Comparison of ENCODE assay signal across 30 cellular contexts in genomic region chr2:113148606-113149552, GRCh38. TPM values are rescaled to one million over a fixed set of nuclear protein-coding genes. Genes with fewer than 3 reads are reported as not detected.
DNase-seq lines count a peak whose midpoint lies in the region; ATAC-seq, FAIRE-seq and TF ChIP-seq lines count a peak whose summit lies in the region.
"Had no signal": no experiment of that assay in that cellular context is flagged by ENCODE, and none has a peak within 500 bp of the region (broad histone marks: within the 10 kb centered on the region; RNA-seq: fewer than 3 reads in every experiment).

No MANE protein-coding gene starts in this region.

- no peak for FAIRE-seq in astrocyte (lab: Jason Lieb, UNC)

- H3K4ac ChIP-seq in mesendoderm (ENCODE audit: low read depth, low read length), result no peak overlapping the region

- H3K79me1 ChIP-seq in mesendoderm (ENCODE audit: low read length), result no peaks in the 10 kb centered on the region

- no peak overlapping the region for H3K4me3 Mint-ChIP-seq in stimulated activated naive CD8-positive, alpha-beta T cell treated with anti-CD3 and anti-CD28 coated beads, Interleukin-15, Interleukin-2, amounts not matched to agents 100 ng/mL and 50 ng/mL, for 24 hours
- no peak overlapping the region for H3K4me3 Mint-ChIP-seq in stimulated activated naive CD8-positive, alpha-beta T cell treated with anti-CD3 and anti-CD28 coated beads, Interleukin-15, amount 100 ng/mL, for 72 hours
- H3K4me3 Mint-ChIP-seq in astrocyte (ENCODE audit: unreplicated experiment) (no peak overlapping the region), memory B cell (no peak overlapping the region), T-helper 17 cell (no peak overlapping the region)
- H3K4me3 Mint-ChIP-seq: activated CD4-positive, alpha-beta T cell treated with anti-CD3 and anti-CD28 coated beads, Interleukin-2, amount 10 ng/mL, durations not matched to agents 7 days and 5 days; activated naive CD8-positive, alpha-beta T cell treated with anti-CD3 and anti-CD28 coated beads, Interleukin-2, amount 50 U/mL, for 24 hours; activated T-cell treated with anti-CD3 and anti-CD28 coated beads, Interleukin-2, amount 50 U/mL, for 24 hours had no signal

- H3K9me2 ChIP-seq in MM.1S (replicated peaks; ENCODE audit: insufficient read depth, low read length), result no peaks in the 10 kb centered on the region

- H4K5ac ChIP-seq in mesendoderm (ENCODE audit: low read length), result no peak overlapping the region

- H3K27me3 Mint-ChIP-seq in stimulated activated naive CD8-positive, alpha-beta T cell treated with anti-CD3 and anti-CD28 coated beads, Interleukin-15, Interleukin-2, amounts not matched to agents 100 ng/mL and 50 ng/mL, for 24 hours, result no peaks in the 10 kb centered on the region
- H3K27me3 Mint-ChIP-seq in stimulated activated naive CD8-positive, alpha-beta T cell treated with anti-CD3 and anti-CD28 coated beads, Interleukin-15, amount 100 ng/mL, for 72 hours, result no peaks in the 10 kb centered on the region
- peaks cover 2% of the 10 kb centered on the region for H3K27me3 Mint-ChIP-seq in astrocyte (ENCODE audit: low read depth, unreplicated experiment)
- H3K27me3 Mint-ChIP-seq in memory B cell, result no peaks in the 10 kb centered on the region
- H3K27me3 Mint-ChIP-seq in T-helper 17 cell, result no peaks in the 10 kb centered on the region
- H3K27me3 Mint-ChIP-seq: activated naive CD8-positive, alpha-beta T cell treated with anti-CD3 and anti-CD28 coated beads, Interleukin-2, amount 50 U/mL, for 24 hours; activated T-cell treated with anti-CD3 and anti-CD28 coated beads, Interleukin-2, amount 50 U/mL, for 24 hours; CD4-positive, alpha-beta memory T cell had no signal

- H4K8ac ChIP-seq in mesendoderm (ENCODE audit: low read depth, low read length), result no peak overlapping the region

- H2BK15ac ChIP-seq in mesendoderm (replicated peaks; ENCODE audit: low read depth), result no peak overlapping the region

- H2BK5ac ChIP-seq in mesendoderm (ENCODE audit: low read length), result no peak overlapping the region

- H4K20me1 ChIP-seq in astrocyte (ENCODE audit: insufficient read depth, low read length) (no peaks in the 10 kb centered on the region), MM.1S (ENCODE audit: insufficient read depth, low read length) (no peaks in the 10 kb centered on the region)

- no peak for DNase-seq in stimulated activated naive CD8-positive, alpha-beta T cell treated with anti-CD3 and anti-CD28 coated beads, Interleukin-15, amount 100 ng/mL, for 72 hours
- DNase-seq in astrocyte (ENCODE audit: low read depth) (no peak), memory B cell (ENCODE audit: low spot score in 2 of 2) (no peak), T-helper 17 cell (no peak), mesendoderm (no peak), MM.1S (no peak)
- DNase-seq in effector CD8-positive, alpha-beta T cell (lab: John Stamatoyannopoulos, UW), result no peak
- DNase-seq: activated CD4-positive, alpha-beta T cell treated with anti-CD3 and anti-CD28 coated beads, Interleukin-2, amount 10 ng/mL, durations not matched to agents 7 days and 5 days; activated naive CD8-positive, alpha-beta T cell treated with anti-CD3 and anti-CD28 coated beads, Interleukin-2, amount 50 U/mL, for 24 hours; activated T-cell treated with anti-CD3 and anti-CD28 coated beads, Interleukin-2, amount 50 U/mL, for 24 hours; CD4-positive, alpha-beta memory T cell; DMS 273 treated with DMSO at 0.1 percent for 48 hours; glutamatergic neuron; Karpas-422; MV-4-11; NCI-H146; NCI-H2107; NCI-H446; NCI-H82; OCI-M1; stimulated activated naive CD8-positive, alpha-beta T cell treated with anti-CD3 and anti-CD28 coated beads, Interleukin-15, Interleukin-2, amounts not matched to agents 100 U/mL and 50 U/mL, for 24 hours; T-helper 2 cell had no signal

- H3K27ac Mint-ChIP-seq in stimulated activated naive CD8-positive, alpha-beta T cell treated with anti-CD3 and anti-CD28 coated beads, Interleukin-15, Interleukin-2, amounts not matched to agents 100 ng/mL and 50 ng/mL, for 24 hours, result peak overlapping the region; percentile 38
- no peak overlapping the region for H3K27ac Mint-ChIP-seq in stimulated activated naive CD8-positive, alpha-beta T cell treated with anti-CD3 and anti-CD28 coated beads, Interleukin-15, amount 100 ng/mL, for 72 hours
- H3K27ac Mint-ChIP-seq in astrocyte (ENCODE audit: unreplicated experiment) (no peak overlapping the region), memory B cell (peak overlapping the region; percentile 73), T-helper 17 cell (no peak overlapping the region)
- H3K27ac Mint-ChIP-seq: activated CD4-positive, alpha-beta T cell treated with anti-CD3 and anti-CD28 coated beads, Interleukin-2, amount 10 ng/mL, durations not matched to agents 7 days and 5 days; activated naive CD8-positive, alpha-beta T cell treated with anti-CD3 and anti-CD28 coated beads, Interleukin-2, amount 50 U/mL, for 24 hours; activated T-cell treated with anti-CD3 and anti-CD28 coated beads, Interleukin-2, amount 50 U/mL, for 24 hours; CD4-positive, alpha-beta memory T cell had no signal

- no peaks in the 10 kb centered on the region for H3K27me3 ChIP-seq in astrocyte (ENCODE audit: insufficient read depth, low read length)
- H3K27me3 ChIP-seq in mesendoderm (ENCODE audit: insufficient read depth, low read length, poor library complexity), result no peaks in the 10 kb centered on the region
- no peaks in the 10 kb centered on the region for H3K27me3 ChIP-seq in MM.1S (replicated peaks; ENCODE audit: insufficient read depth, low read length)
- H3K27me3 ChIP-seq: neutrophil had no signal

- H3K56ac ChIP-seq in mesendoderm (ENCODE audit: low read length), result no peak overlapping the region

- H3K4me2 ChIP-seq in astrocyte (ENCODE audit: low read length) (peak overlapping the region; percentile 33), mesendoderm (ENCODE audit: low read length) (no peak overlapping the region), MM.1S (ENCODE audit: low read depth, low read length) (no peak overlapping the region)

- no peaks in the 10 kb centered on the region for H3K9me3 Mint-ChIP-seq in stimulated activated naive CD8-positive, alpha-beta T cell treated with anti-CD3 and anti-CD28 coated beads, Interleukin-15, Interleukin-2, amounts not matched to agents 100 ng/mL and 50 ng/mL, for 24 hours
- peaks cover 4 to 7% of the 10 kb centered on the region in 2 donors for H3K9me3 Mint-ChIP-seq in stimulated activated naive CD8-positive, alpha-beta T cell treated with anti-CD3 and anti-CD28 coated beads, Interleukin-15, amount 100 ng/mL, for 72 hours
- peaks cover 6% of the 10 kb centered on the region for H3K9me3 Mint-ChIP-seq in astrocyte (ENCODE audit: unreplicated experiment)
- H3K9me3 Mint-ChIP-seq in memory B cell, result peaks cover 5% of the 10 kb centered on the region
- H3K9me3 Mint-ChIP-seq: activated T-cell treated with anti-CD3 and anti-CD28 coated beads, Interleukin-2, amount 50 U/mL, for 24 hours had no signal

- H2AFZ ChIP-seq in astrocyte (ENCODE audit: low read depth, low read length), result no peak overlapping the region
- no peak overlapping the region for H2AFZ ChIP-seq in MM.1S (ENCODE audit: low read length)

- H2AK5ac ChIP-seq in mesendoderm (ENCODE audit: low read length), result no peak overlapping the region

- no peak overlapping the region for H3K4me3 ChIP-seq in astrocyte (ENCODE audit: insufficient read depth, low read depth, low read length)
- no peak overlapping the region for H3K4me3 ChIP-seq in mesendoderm (ENCODE audit: low read length)
- H3K4me3 ChIP-seq in MM.1S (ENCODE audit: low read length), result no peak overlapping the region
- H3K4me3 ChIP-seq: lung, prostate gland had no signal

- TF ChIP-seq CTCF in astrocyte (IDR thresholded peaks at IDR 0.05; ENCODE audit: insufficient read depth, low read depth, low read length), result no peak
- TF ChIP-seq CTCF in MM.1S (IDR thresholded peaks at IDR 0.05; ENCODE audit: low read length), result no peak

- H3K4me1 Mint-ChIP-seq in stimulated activated naive CD8-positive, alpha-beta T cell treated with anti-CD3 and anti-CD28 coated beads, Interleukin-15, Interleukin-2, amounts not matched to agents 100 ng/mL and 50 ng/mL, for 24 hours (ENCODE audit: low read depth), result no peaks in the 10 kb centered on the region
- H3K4me1 Mint-ChIP-seq in stimulated activated naive CD8-positive, alpha-beta T cell treated with anti-CD3 and anti-CD28 coated beads, Interleukin-15, amount 100 ng/mL, for 72 hours, result no peaks in the 10 kb centered on the region
- H3K4me1 Mint-ChIP-seq in astrocyte (ENCODE audit: low read depth, unreplicated experiment) (no peaks in the 10 kb centered on the region), memory B cell (peaks cover 20% of the 10 kb centered on the region), T-helper 17 cell (no peaks in the 10 kb centered on the region)

- no peak for ATAC-seq in stimulated activated naive CD8-positive, alpha-beta T cell treated with anti-CD3 and anti-CD28 coated beads, Interleukin-15, amount 100 ng/mL, for 72 hours
- peak; percentile 99 for ATAC-seq in memory B cell (ENCODE audit: low read depth)
- no peak for ATAC-seq in T-helper 17 cell
- ATAC-seq: activated naive CD8-positive, alpha-beta T cell treated with anti-CD3 and anti-CD28 coated beads, Interleukin-2, amount 50 U/mL, for 24 hours; sciatic nerve; SK-N-SH treated with all-trans-retinoic acid at 6 μM for 48 hours; stimulated activated naive CD8-positive, alpha-beta T cell treated with anti-CD3 and anti-CD28 coated beads, Interleukin-15, Interleukin-2, amounts not matched to agents 100 U/mL and 50 U/mL, for 24 hours had no signal

- peaks cover 4% of the 10 kb centered on the region for H3K4me1 ChIP-seq in astrocyte (ENCODE audit: insufficient read depth, low read length)
- H3K4me1 ChIP-seq in mesendoderm (ENCODE audit: control insufficient read depth, low read depth, low read length), result no peaks in the 10 kb centered on the region
- H3K4me1 ChIP-seq in MM.1S (ENCODE audit: low read length), result no peaks in the 10 kb centered on the region
- H3K4me1 ChIP-seq: prostate gland had no signal

- no peak overlapping the region for H3K23ac ChIP-seq in mesendoderm (ENCODE audit: low read length)

- H3F3A ChIP-seq in MM.1S (ENCODE audit: insufficient read depth, low read length), result no peaks in the 10 kb centered on the region

- no peak overlapping the region for H2BK120ac ChIP-seq in mesendoderm (ENCODE audit: low read depth, low read length)

- H3K9ac ChIP-seq in astrocyte (ENCODE audit: low read length) (no peak overlapping the region), mesendoderm (ENCODE audit: low read length) (no peak overlapping the region), MM.1S (ENCODE audit: low read length) (no peak overlapping the region)

- H3K36me3 ChIP-seq in astrocyte (ENCODE audit: insufficient read depth, low read length) (no peaks in the 10 kb centered on the region), mesendoderm (ENCODE audit: control insufficient read depth, insufficient read depth, low read length) (no peaks in the 10 kb centered on the region), MM.1S (replicated peaks; ENCODE audit: insufficient read depth, low read length) (no peaks in the 10 kb centered on the region)
- H3K36me3 ChIP-seq: neutrophil, prostate gland had no signal

- H3K36me3 Mint-ChIP-seq in stimulated activated naive CD8-positive, alpha-beta T cell treated with anti-CD3 and anti-CD28 coated beads, Interleukin-15, Interleukin-2, amounts not matched to agents 100 ng/mL and 50 ng/mL, for 24 hours (ENCODE audit: low read depth), result no peaks in the 10 kb centered on the region
- H3K36me3 Mint-ChIP-seq in astrocyte (ENCODE audit: low read depth, unreplicated experiment), result no peaks in the 10 kb centered on the region
- no peaks in the 10 kb centered on the region for H3K36me3 Mint-ChIP-seq in memory B cell
- no peaks in the 10 kb centered on the region for H3K36me3 Mint-ChIP-seq in T-helper 17 cell (ENCODE audit: low read depth)
- H3K36me3 Mint-ChIP-seq: CD4-positive, alpha-beta memory T cell had no signal

- H3K27ac ChIP-seq in astrocyte (ENCODE audit: low read depth, low read length) (no peak overlapping the region), mesendoderm (ENCODE audit: low read depth, low read length) (no peak overlapping the region), MM.1S (ENCODE audit: low read length) (no peak overlapping the region)
- H3K27ac ChIP-seq: neutrophil, prostate gland, VCaP had no signal

- H3K79me2 ChIP-seq in astrocyte (ENCODE audit: insufficient read depth, low read length), result no peaks in the 10 kb centered on the region
- no peaks in the 10 kb centered on the region for H3K79me2 ChIP-seq in mesendoderm (ENCODE audit: control insufficient read depth, insufficient read depth, low read length)
- H3K79me2 ChIP-seq in MM.1S (ENCODE audit: low read length), result no peaks in the 10 kb centered on the region

- no CpG with 5 or more reads among the region's 8 CpGs for WGBS in mesendoderm (ENCODE audit: extremely low coverage, insufficient coverage, low lambda C conversion rate)

- H3K9me3 ChIP-seq in astrocyte (ENCODE audit: insufficient read depth, low read depth, low read length) (no peaks in the 10 kb centered on the region), T-helper 17 cell (ENCODE audit: control insufficient read depth, low read length, poor library complexity, severe bottlenecking) (no peaks in the 10 kb centered on the region), MM.1S (replicated peaks; ENCODE audit: insufficient read depth, low read length) (no peaks in the 10 kb centered on the region)
- H3K9me3 ChIP-seq: neutrophil, prostate gland had no signal

- no peak overlapping the region for H3K18ac ChIP-seq in mesendoderm (ENCODE audit: low read length)

RNA-seq across cellular contexts. Expression of gene IL1RN, which starts 21.5 kb away (rescaled TPM):
- not detected in 2 replicates for total RNA-seq in astrocyte
- total RNA-seq in T-helper 17 cell, result 1 to 10 TPM in 1 of 2 donors, under 1 TPM in 1; 0.68 to 1.2 TPM
- polyA plus RNA-seq in mesendoderm (2013, experiment 1 of 2), result 0.03 TPM
- 0.06 TPM for polyA plus RNA-seq in mesendoderm (2013, experiment 2 of 2)
- total RNA-seq: A172 had no signal
- polyA plus RNA-seq: CD4-positive, alpha-beta memory T cell had no signal

RNA-seq across cellular contexts. Expression of gene PSD4, which starts 24.9 kb away (rescaled TPM):
- total RNA-seq in astrocyte (2.6 and 4.0 TPM in 2 replicates), T-helper 17 cell (100 to 1,000 TPM; 141 to 160 TPM)
- 0.87 TPM for polyA plus RNA-seq in mesendoderm (2013, experiment 1 of 2)
- 0.90 TPM for polyA plus RNA-seq in mesendoderm (2013, experiment 2 of 2)

Comparison
In these comparisons a context has a peak if more than half of its experiments do, and no peak if none do; other contexts are left out.
1. H3K27ac Mint-ChIP-seq: peak in stimulated activated naive CD8-positive, alpha-beta T cell treated with anti-CD3 and anti-CD28 coated beads, Interleukin-15, Interleukin-2, amounts not matched to agents 100 ng/mL and 50 ng/mL, for 24 hours (single experiment) and memory B cell (single experiment); none in stimulated activated naive CD8-positive, alpha-beta T cell treated with anti-CD3 and anti-CD28 coated beads, Interleukin-15, amount 100 ng/mL, for 72 hours (0 of 2), astrocyte (single experiment) and T-helper 17 cell (single experiment).
2. RNA of gene PSD4, which starts 24.9 kb away (total RNA-seq): 141 to 160 TPM in T-helper 17 cell; 2.6 to 4.0 TPM in astrocyte; every median in the first group is over 10 times any median in the second.